10 cellular contexts compared by ENCODE assay signal in the genomic region with DNA sequence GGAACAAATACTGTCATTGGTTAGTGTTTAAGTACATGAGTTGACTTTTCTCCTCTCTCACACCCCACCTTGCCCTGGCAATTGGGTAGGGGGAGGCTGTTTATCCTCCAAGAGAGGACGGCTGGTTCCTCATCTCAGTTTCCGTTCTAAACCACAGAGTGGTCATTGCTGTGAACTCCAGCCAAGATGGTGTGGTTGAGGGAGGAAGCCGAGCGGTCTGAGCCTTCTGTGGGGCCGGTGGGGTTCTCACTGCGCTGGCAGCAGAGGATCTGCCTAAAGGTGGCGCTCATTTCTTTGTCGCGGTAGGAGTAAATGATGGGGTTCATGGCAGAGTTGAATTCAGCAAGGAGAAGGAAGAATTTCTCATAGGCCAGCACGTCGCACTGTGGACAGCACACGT.
DNase-seq lines count a peak whose midpoint lies in the region; ATAC-seq and TF ChIP-seq lines count a peak whose summit lies in the region.
"Had no signal": no experiment of that assay in that cellular context is flagged by ENCODE, and none has a peak within 500 bp of the region (broad histone marks: within the 10 kb centered on the region; RNA-seq: fewer than 3 reads in every experiment).

No MANE protein-coding gene starts in this region.

- H3K9ac ChIP-seq in SK-N-SH, result no peak overlapping the region

- H3K36me3 Mint-ChIP-seq in endothelial cell (ENCODE audit: low read depth, unreplicated experiment), result no peaks in the 10 kb centered on the region

- H3K27me3 Mint-ChIP-seq in endothelial cell (ENCODE audit: unreplicated experiment), result no peaks in the 10 kb centered on the region

- peaks cover 9% of the 10 kb centered on the region for H3K4me1 Mint-ChIP-seq in endothelial cell (ENCODE audit: unreplicated experiment)

- POLR2A ChIA-PET in SK-N-SH (lab: Yijun Ruan, JAX), result no interaction called here

- no peak overlapping the region for H3K4me3 ChIP-seq in sigmoid colon
- no peak overlapping the region for H3K4me3 ChIP-seq in SK-N-SH (ENCODE audit: low read depth in 2 of 2, low read length in 1 of 2)
- H3K4me3 ChIP-seq: K562 had no signal

- H2AFZ ChIP-seq in SK-N-SH (ENCODE audit: low read depth), result no peak overlapping the region

- no peak overlapping the region for H3K27ac Mint-ChIP-seq in endothelial cell (ENCODE audit: unreplicated experiment)

- H3K79me2 ChIP-seq in SK-N-SH (ENCODE audit: insufficient read depth), result no peaks in the 10 kb centered on the region

- peak; percentile 73 for ATAC-seq in GM19395 (IDR thresholded peaks at IDR 0.05; ENCODE audit: unreplicated experiment)
- peak; percentile 83 for ATAC-seq in HG03378 (IDR thresholded peaks at IDR 0.05; ENCODE audit: unreplicated experiment)
- ATAC-seq in activated CD4-positive, CD25-positive, alpha-beta regulatory T cell treated with anti-CD3 and anti-CD28 coated beads, Interleukin-2, amount 50 U/mL, for 24 hours, result no peak
- ATAC-seq in stimulated activated naive CD8-positive, alpha-beta T cell treated with anti-CD3 and anti-CD28 coated beads, Interleukin-15, Interleukin-2, amounts not matched to agents 100 U/mL and 50 U/mL, for 24 hours, result no peak
- ATAC-seq: K562 had no signal

- 48 to 88% methylated on average over 12 of the region's 12 CpGs for WGBS in sigmoid colon, 2 donors
- 98% methylated on average over 12 of the region's 12 CpGs for WGBS in SK-N-SH (ENCODE audit: low lambda C conversion rate)

- no peaks in the 10 kb centered on the region for H3K9me3 Mint-ChIP-seq in endothelial cell (ENCODE audit: unreplicated experiment)

- H3K9me2 ChIP-seq in SK-N-SH, result no peaks in the 10 kb centered on the region

- no peaks in the 10 kb centered on the region for H3K36me3 ChIP-seq in sigmoid colon
- H3K36me3 ChIP-seq in SK-N-SH (replicated peaks in 1 of 2; ENCODE audit: control insufficient read depth in 1 of 2, insufficient read depth in 2 of 2, low read length in 1 of 2), result no peaks in the 10 kb centered on the region

- CTCF ChIA-PET in SK-N-SH (lab: Yijun Ruan, JAX), result no interaction called here

- no peak overlapping the region for H3K27ac ChIP-seq in sigmoid colon
- H3K27ac ChIP-seq in SK-N-SH (ENCODE audit: low read depth in 2 of 2, low read length in 1 of 2), result no peak overlapping the region

- DNase-seq in endothelial cell (ENCODE audit: low spot score) (peak; percentile 51), sigmoid colon (peak; percentile 73), SK-N-SH (no peak), NCI-H345 (lab: John Stamatoyannopoulos, UW) (no peak)
- DNase-seq in stimulated activated naive CD8-positive, alpha-beta T cell treated with anti-CD3 and anti-CD28 coated beads, Interleukin-15, Interleukin-2, amounts not matched to agents 100 U/mL and 50 U/mL, for 24 hours, result no peak

- H3K9me3 ChIP-seq in sigmoid colon, result no peaks in the 10 kb centered on the region
- no peaks in the 10 kb centered on the region for H3K9me3 ChIP-seq in SK-N-SH

- TF ChIP-seq EP300 in sigmoid colon (IDR thresholded peaks at IDR 0.05) (no peak), SK-N-SH (IDR thresholded peaks at IDR 0.05; ENCODE audit: borderline replicate concordance in 1 of 2, low read depth in 1 of 2, low read length in 1 of 2) (no peak)

- intact Hi-C loops in sigmoid colon (cut with DNase I), result no loop called here

- TF ChIP-seq CTCF in endothelial cell (IDR thresholded peaks at IDR 0.05; ENCODE audit: unreplicated experiment) (no peak), sigmoid colon (IDR thresholded peaks at IDR 0.05) (no peak), SK-N-SH (IDR thresholded peaks at IDR 0.05) (no peak)

- no peak for TF ChIP-seq POLR2A in sigmoid colon (IDR thresholded peaks at IDR 0.05)

- H3K4me3 Mint-ChIP-seq in endothelial cell (ENCODE audit: unreplicated experiment), result no peak overlapping the region
- H3K4me3 Mint-ChIP-seq: neural crest cell had no signal

- H3K4me1 ChIP-seq in sigmoid colon, result no peaks in the 10 kb centered on the region
- H3K4me1 ChIP-seq in SK-N-SH (ENCODE audit: control insufficient read depth in 1 of 2, insufficient read depth in 2 of 2, low read depth in 1 of 2, low read length in 1 of 2), result peaks cover 0 to 2% of the 10 kb centered on the region in 2 experiments; a peak in 1 of 4 replicates

- H3K27me3 ChIP-seq in sigmoid colon (no peaks in the 10 kb centered on the region), SK-N-SH (ENCODE audit: insufficient read depth) (no peaks in the 10 kb centered on the region)

- H4K20me1 ChIP-seq in SK-N-SH (ENCODE audit: insufficient read depth), result no peaks in the 10 kb centered on the region

- TF ChIP-seq RAD21 in SK-N-SH (IDR thresholded peaks at IDR 0.05; ENCODE audit: low read length), result no peak

- no peak overlapping the region for H3K4me2 ChIP-seq in SK-N-SH

- no peaks in the 10 kb centered on the region for H3F3A ChIP-seq in SK-N-SH (replicated peaks; ENCODE audit: insufficient read depth)

TF ChIP-seq in SK-N-SH, 30 proteins besides CTCF, POLR2A, EP300 and RAD21:
- no peak for TF ChIP-seq FOSL2 (IDR thresholded peaks at IDR 0.05; ENCODE audit: borderline replicate concordance, low read depth)
- TF ChIP-seq EZH2phosphoT487 (IDR thresholded peaks at IDR 0.05; ENCODE audit: borderline replicate concordance, low read depth), result no peak
- TF ChIP-seq RFX5 (IDR thresholded peaks at IDR 0.05; ENCODE audit: low read length), result no peak
- no peak for TF ChIP-seq MAX (IDR thresholded peaks at IDR 0.05; ENCODE audit: low read depth)
- no peak for TF ChIP-seq GATA2 (CRISPR knock-in tag; IDR thresholded peaks at IDR 0.05)
- TF ChIP-seq POLR2AphosphoS5 (IDR thresholded peaks at IDR 0.05; ENCODE audit: low read depth, low read length), result no peak
- TF ChIP-seq SIN3A (IDR thresholded peaks at IDR 0.05; ENCODE audit: borderline replicate concordance, low read depth, low read length), result no peak
- TF ChIP-seq, protein P1, sequence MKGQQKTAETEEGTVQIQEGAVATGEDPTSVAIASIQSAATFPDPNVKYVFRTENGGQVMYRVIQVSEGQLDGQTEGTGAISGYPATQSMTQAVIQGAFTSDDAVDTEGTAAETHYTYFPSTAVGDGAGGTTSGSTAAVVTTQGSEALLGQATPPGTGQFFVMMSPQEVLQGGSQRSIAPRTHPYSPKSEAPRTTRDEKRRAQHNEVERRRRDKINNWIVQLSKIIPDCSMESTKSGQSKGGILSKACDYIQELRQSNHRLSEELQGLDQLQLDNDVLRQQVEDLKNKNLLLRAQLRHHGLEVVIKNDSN (IDR thresholded peaks at IDR 0.05; ENCODE audit: borderline replicate concordance, low read depth), result no peak
- no peak for TF ChIP-seq FOXJ3 (CRISPR knock-in tag; IDR thresholded peaks at IDR 0.05)
- TF ChIP-seq, protein P2, sequence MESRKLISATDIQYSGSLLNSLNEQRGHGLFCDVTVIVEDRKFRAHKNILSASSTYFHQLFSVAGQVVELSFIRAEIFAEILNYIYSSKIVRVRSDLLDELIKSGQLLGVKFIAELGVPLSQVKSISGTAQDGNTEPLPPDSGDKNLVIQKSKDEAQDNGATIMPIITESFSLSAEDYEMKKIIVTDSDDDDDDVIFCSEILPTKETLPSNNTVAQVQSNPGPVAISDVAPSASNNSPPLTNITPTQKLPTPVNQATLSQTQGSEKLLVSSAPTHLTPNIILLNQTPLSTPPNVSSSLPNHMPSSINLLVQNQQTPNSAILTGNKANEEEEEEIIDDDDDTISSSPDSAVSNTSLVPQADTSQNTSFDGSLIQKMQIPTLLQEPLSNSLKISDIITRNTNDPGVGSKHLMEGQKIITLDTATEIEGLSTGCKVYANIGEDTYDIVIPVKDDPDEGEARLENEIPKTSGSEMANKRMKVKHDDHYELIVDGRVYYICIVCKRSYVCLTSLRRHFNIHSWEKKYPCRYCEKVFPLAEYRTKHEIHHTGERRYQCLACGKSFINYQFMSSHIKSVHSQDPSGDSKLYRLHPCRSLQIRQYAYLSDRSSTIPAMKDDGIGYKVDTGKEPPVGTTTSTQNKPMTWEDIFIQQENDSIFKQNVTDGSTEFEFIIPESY (IDR thresholded peaks at IDR 0.05; ENCODE audit: borderline replicate concordance, low read depth), result no peak
- TF ChIP-seq, protein P3, sequence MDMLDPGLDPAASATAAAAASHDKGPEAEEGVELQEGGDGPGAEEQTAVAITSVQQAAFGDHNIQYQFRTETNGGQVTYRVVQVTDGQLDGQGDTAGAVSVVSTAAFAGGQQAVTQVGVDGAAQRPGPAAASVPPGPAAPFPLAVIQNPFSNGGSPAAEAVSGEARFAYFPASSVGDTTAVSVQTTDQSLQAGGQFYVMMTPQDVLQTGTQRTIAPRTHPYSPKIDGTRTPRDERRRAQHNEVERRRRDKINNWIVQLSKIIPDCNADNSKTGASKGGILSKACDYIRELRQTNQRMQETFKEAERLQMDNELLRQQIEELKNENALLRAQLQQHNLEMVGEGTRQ (IDR thresholded peaks at IDR 0.05; ENCODE audit: borderline replicate concordance, low read depth, low read length), result no peak
- no peak for TF ChIP-seq FOXM1 (IDR thresholded peaks at IDR 0.05; ENCODE audit: low read depth)

Comparison
In these comparisons a context has a peak if more than half of its experiments do, and no peak if none do; other contexts are left out.
1. ATAC-seq: peak in GM19395 (single experiment) and HG03378 (single experiment); none in activated CD4-positive, CD25-positive, alpha-beta regulatory T cell treated with anti-CD3 and anti-CD28 coated beads, Interleukin-2, amount 50 U/mL, for 24 hours (0 of 2) and stimulated activated naive CD8-positive, alpha-beta T cell treated with anti-CD3 and anti-CD28 coated beads, Interleukin-15, Interleukin-2, amounts not matched to agents 100 U/mL and 50 U/mL, for 24 hours (single experiment).
2. DNase-seq: peak in endothelial cell (single experiment) and sigmoid colon (single experiment); none in SK-N-SH (single experiment), NCI-H345 (single experiment) and stimulated activated naive CD8-positive, alpha-beta T cell treated with anti-CD3 and anti-CD28 coated beads, Interleukin-15, Interleukin-2, amounts not matched to agents 100 U/mL and 50 U/mL, for 24 hours (single experiment).